16 cellular contexts compared by ENCODE assay signal in genomic region chr2:44769349-44770005, GRCh38.
A peak's percentile ranks its signal among the peaks of the same experiment; 100 is the strongest.
DNase-seq lines count a peak whose midpoint lies in the region; ATAC-seq, FAIRE-seq and TF ChIP-seq lines count a peak whose summit lies in the region.
"Had no signal": no experiment of that assay in that cellular context is flagged by ENCODE, and none has a peak within 500 bp of the region (broad histone marks: within the 10 kb centered on the region; RNA-seq: fewer than 3 reads in every experiment).

No MANE protein-coding gene starts in this region.

- CTCF ChIA-PET in K562 (lab: Yijun Ruan, JAX; ENCODE audit: low intra/inter-chr PET ratio) = no interaction called here

- no peaks in the 10 kb centered on the region for H3K9me3 ChIP-seq in K562 (replicated peaks; ENCODE audit: control insufficient read depth, insufficient read depth, low read depth, low read length)
- H3K9me3 ChIP-seq in prostate gland = no peaks in the 10 kb centered on the region
- H3K9me3 ChIP-seq: colonic mucosa, heart right ventricle, mucosa of descending colon, right atrium auricular region had no signal

- no peak for TF ChIP-seq POLR2A in K562 (conservative IDR thresholded peaks at IDR 0.05)
- no peak for TF ChIP-seq POLR2A in prostate gland (IDR thresholded peaks at IDR 0.05)

- in situ Hi-C loops in K562 (cut with MboI) = no loop called here

- H3K9ac ChIP-seq in K562 (ENCODE audit: insufficient read depth in 1 of 2, low read depth in 2 of 2, low read length in 2 of 2) = no peak overlapping the region

- H3K9me1 ChIP-seq in K562 (ENCODE audit: control insufficient read depth, insufficient read depth, low read length) = no peaks in the 10 kb centered on the region

- no peak overlapping the region for H3K4me3 ChIP-seq in K562
- H3K4me3 ChIP-seq in prostate gland = no peak overlapping the region
- H3K4me3 ChIP-seq: colonic mucosa, mucosa of descending colon had no signal

- no peak for ATAC-seq in K562
- ATAC-seq in GM18858 (IDR thresholded peaks at IDR 0.05; ENCODE audit: unreplicated experiment) = no peak
- no peak for ATAC-seq in HG03196 (IDR thresholded peaks at IDR 0.05; ENCODE audit: unreplicated experiment)
- ATAC-seq: heart right ventricle, mucosa of descending colon had no signal

- WGBS in K562 (ENCODE audit: insufficient coverage, low coverage, missing lambda C conversion rate) = 4% methylated on average over 9 of the region's 9 CpGs
- 87% methylated on average over 9 of the region's 9 CpGs for WGBS in prostate gland

- no peak for TF ChIP-seq EP300 in K562 (IDR thresholded peaks at IDR 0.05; ENCODE audit: low read length)

- no peak overlapping the region for H3K27ac ChIP-seq in K562 (ENCODE audit: extremely low read depth, low read depth, low read length)
- H3K27ac ChIP-seq in prostate gland = no peak overlapping the region
- H3K27ac ChIP-seq: brain microvascular endothelial cell, colonic mucosa, heart right ventricle, right atrium auricular region had no signal

- no peaks in the 10 kb centered on the region for H4K20me1 ChIP-seq in K562 (replicated peaks; ENCODE audit: control insufficient read depth, insufficient read depth, low read length)

- TF ChIP-seq CTCF in D721Med (IDR thresholded peaks at IDR 0.05; ENCODE audit: insufficient read depth, missing control alignments) (no peak), K562 (IDR thresholded peaks at IDR 0.05 in 2 of 3, conservative IDR thresholded peaks at IDR 0.05 in 1 of 3; ENCODE audit: insufficient read depth in 2 of 3, low read depth in 1 of 3, low read length in 3 of 3) (no peak), prostate gland (IDR thresholded peaks at IDR 0.05) (no peak)

- POLR2A ChIA-PET in K562 (lab: Yijun Ruan, JAX) = interaction anchor here (0.7 kb wide), 1 partner anchor 1051 kb away, joined by 3 read pairs; no protein-coding TSS in a partner anchor

- H3K4me1 ChIP-seq in K562 (replicated peaks in 1 of 2; ENCODE audit: control insufficient read depth in 2 of 2, insufficient read depth in 2 of 2, low read length in 2 of 2) (peaks cover 0 to 3% of the 10 kb centered on the region in 2 experiments; a peak in 1 of 5 replicates), prostate gland (replicated peaks) (no peaks in the 10 kb centered on the region)
- H3K4me1 ChIP-seq: colonic mucosa, right atrium auricular region had no signal

- no peak overlapping the region for H2AFZ ChIP-seq in K562 (ENCODE audit: low read depth, low read length)

- H3K79me2 ChIP-seq in K562 (ENCODE audit: control insufficient read depth, insufficient read depth, low read length) = no peaks in the 10 kb centered on the region

- H3K36me3 ChIP-seq in K562 (ENCODE audit: control insufficient read depth, insufficient read depth, low read length) (no peaks in the 10 kb centered on the region), prostate gland (no peaks in the 10 kb centered on the region)
- H3K36me3 ChIP-seq: brain microvascular endothelial cell, colonic mucosa, heart right ventricle, right atrium auricular region had no signal

- DNase-seq in D721Med (ENCODE audit: insufficient read length, low spot score) (no peak), NCI-H1417 (lab: John Stamatoyannopoulos, UW) (peak in 2 of 3 experiments; percentile 60 to 91), NCI-H748 treated with DMSO at 0.1 percent for 48 hours (lab: John Stamatoyannopoulos, UW) (peak; percentile 63), K562 (ENCODE audit: extremely low read depth in 1 of 4, low spot score in 3 of 4) (no peak), LoVo (ENCODE audit: low spot score) (no peak), prostate gland (ENCODE audit: low spot score) (no peak)
- DNase-seq: activated CD4-positive, alpha-beta T cell treated with anti-CD3 and anti-CD28 coated beads, Interleukin-2, amount 10 ng/mL, durations not matched to agents 24 days and 14 days; brain microvascular endothelial cell; colonic mucosa; heart right ventricle; HFFc6; immature natural killer cell; mucosa of descending colon had no signal

- intact Hi-C loops in K562 (cut with micrococcal nuclease) = no loop called here
- intact Hi-C loops in prostate gland (cut with DNase I) = no loop called here

- H3K4me2 ChIP-seq in K562 (ENCODE audit: insufficient read depth, low read length) = no peak overlapping the region

- no TSS peak for BruUV-seq in K562 (replicated peaks; lab: Mats Ljungman, UMichigan)

- no peak for TF ChIP-seq RAD21 in K562 (CRISPR knock-in tag; conservative IDR thresholded peaks at IDR 0.05 in 1 of 2, IDR thresholded peaks at IDR 0.05 in 1 of 2)

- H3K27me3 ChIP-seq in K562 (ENCODE audit: control insufficient read depth in 2 of 2, insufficient read depth in 2 of 2, low read length in 2 of 2) = peaks cover 14 to 17% of the 10 kb centered on the region in 2 experiments; a peak in 4 of 5 replicates
- H3K27me3 ChIP-seq in prostate gland (replicated peaks; ENCODE audit: insufficient read depth) = no peaks in the 10 kb centered on the region
- H3K27me3 ChIP-seq: colonic mucosa had no signal

- FAIRE-seq in D721Med (lab: Jason Lieb, UNC) = peak; percentile 16
- peak; percentile 26 for FAIRE-seq in K562 (lab: Jason Lieb, UNC)

TF ChIP-seq in K562, 482 proteins besides CTCF, POLR2A, EP300 and RAD21:
- TF ChIP-seq AFF1 (IDR thresholded peaks at IDR 0.05; ENCODE audit: low read depth in 1 of 2, partially characterized antibody in 2 of 2) = no peak

Comparison
In these comparisons a context has a peak if more than half of its experiments do, and no peak if none do; other contexts are left out.
1. DNase-seq: peak in NCI-H1417 (2 of 3) and NCI-H748 treated with DMSO at 0.1 percent for 48 hours (single experiment); none in D721Med (single experiment), K562 (0 of 4), LoVo (single experiment) and prostate gland (single experiment).